ENCODE assay signal across 8 cellular contexts in the genomic region with DNA sequence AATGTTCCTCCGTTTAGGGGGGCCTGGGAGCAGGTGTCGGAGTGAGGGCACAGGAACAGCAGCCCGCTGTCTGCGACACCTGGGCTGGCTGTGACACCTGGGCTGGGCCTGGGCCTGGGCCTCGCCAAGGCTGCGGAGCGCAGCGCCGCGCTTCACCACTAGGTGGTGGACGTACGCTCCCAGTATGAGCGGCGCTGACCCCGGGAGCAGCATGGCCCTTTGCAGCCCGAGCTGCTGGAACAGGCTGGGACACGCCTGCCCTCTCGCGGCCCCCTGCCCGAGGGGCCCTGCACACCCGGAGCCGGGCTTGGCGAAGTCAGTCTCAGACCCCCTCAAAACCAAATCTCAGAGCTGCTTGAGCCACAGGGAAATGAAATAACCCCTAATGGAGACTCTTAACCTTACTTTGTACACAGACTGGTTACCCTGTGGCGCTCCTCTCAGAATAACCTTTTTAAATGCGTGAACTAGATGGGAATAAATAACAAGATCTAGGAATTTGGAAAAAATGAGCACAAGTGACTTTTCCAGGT. TPM values are rescaled to one million over a fixed set of nuclear protein-coding genes. Genes with fewer than 3 reads are reported as not detected.
A peak's percentile ranks its signal among the peaks of the same experiment; 100 is the strongest.
DNase-seq lines count a peak whose midpoint lies in the region; ATAC-seq, FAIRE-seq and TF ChIP-seq lines count a peak whose summit lies in the region.

No MANE protein-coding gene starts in this region.

- ATAC-seq in GM18520 (IDR thresholded peaks at IDR 0.05; ENCODE audit: unreplicated experiment) (peak; percentile 96), HG03045 (IDR thresholded peaks at IDR 0.05; ENCODE audit: unreplicated experiment) (peak; percentile 99)

- CTCF ChIA-PET in AG04449 (lab: Yijun Ruan, JAX) = interaction anchor here (0.7 to 5.7 kb wide), 21 partner anchors 9 to 298 kb away, joined by 3 to 94 read pairs (median 6); no protein-coding TSS in a partner anchor

- DNase-seq in AG04449 (ENCODE audit: low read depth, low spot score) (no peak), NCI-H2196 (lab: John Stamatoyannopoulos, UW; ENCODE audit: unreplicated experiment) (peak; percentile 60), cardiac fibroblast (ENCODE audit: low read depth in 2 of 2) (peak; percentile 65 to 70), kidney (peak; percentile 91)
- DNase-seq in activated CD4-positive, CD25-positive, alpha-beta regulatory T cell treated with anti-CD3 and anti-CD28 coated beads, Interleukin-2, amount 50 U/mL, for 16 hours (ENCODE audit: low read depth, low spot score) = peak; percentile 36
- peak; percentile 22 to 59 for DNase-seq in stimulated activated CD4-positive, alpha-beta T cell treated with anti-CD3 and anti-CD28 coated beads, Interleukin-1b, Interleukin-23, amount 100 ng/mL, for 1 hour (ENCODE audit: low read depth in 2 of 2)

- intact Hi-C loops in kidney (cut with DNase I) = no loop called here

- TF ChIP-seq CTCF in AG04449 (IDR thresholded peaks at IDR 0.05; ENCODE audit: insufficient read depth, low read length, missing control alignments) = peak; percentile 97
- peak; percentile 97 for TF ChIP-seq CTCF in cardiac fibroblast (IDR thresholded peaks at IDR 0.05; ENCODE audit: low read depth, low read length)
- peak; percentile 92 for TF ChIP-seq CTCF in kidney (IDR thresholded peaks at IDR 0.05; ENCODE audit: borderline replicate concordance, extremely low read depth, insufficient read depth)

- H3K9ac ChIP-seq in kidney (ENCODE audit: low read length in 2 of 2) = no peak overlapping the region

- no peak for FAIRE-seq in kidney (lab: Jason Lieb, UNC)

- no peak overlapping the region for H3K4me3 ChIP-seq in AG04449 (ENCODE audit: low read depth, low read length)
- H3K4me3 ChIP-seq in cardiac fibroblast (replicated peaks in 1 of 2; ENCODE audit: low read depth in 2 of 2, low read length in 2 of 2) = no peak overlapping the region
- no peak overlapping the region for H3K4me3 ChIP-seq in kidney (ENCODE audit: low read length in 2 of 2)

- peaks cover 0 to 7% of the 10 kb centered on the region in 2 donors for H3K4me1 ChIP-seq in kidney (ENCODE audit: control insufficient read depth in 1 of 2, insufficient read depth in 1 of 2, low read depth in 1 of 2, low read length in 2 of 2)

- H3K27ac ChIP-seq in kidney (ENCODE audit: low read depth in 2 of 2, low read length in 2 of 2) = no peak overlapping the region

- H3K9me3 ChIP-seq in kidney (ENCODE audit: control insufficient read depth in 1 of 2, low read length in 2 of 2) = no peaks in the 10 kb centered on the region

- no peaks in the 10 kb centered on the region for H3K36me3 ChIP-seq in kidney (ENCODE audit: control insufficient read depth in 1 of 2, insufficient read depth in 2 of 2, low read length in 2 of 2)

- POLR2A ChIA-PET in AG04449 (lab: Yijun Ruan, JAX) = no interaction called here

RNA-seq across cellular contexts. Expression of a gene that starts 38.6 kb away (rescaled TPM):
- 4.2 TPM for total RNA-seq in kidney
- polyA plus RNA-seq in kidney (ENCODE audit: insufficient read depth, low read depth, low replicate concordance) = 10.3 TPM
